Comparison of ENCODE assay signal across 8 cellular contexts in the genomic region with DNA sequence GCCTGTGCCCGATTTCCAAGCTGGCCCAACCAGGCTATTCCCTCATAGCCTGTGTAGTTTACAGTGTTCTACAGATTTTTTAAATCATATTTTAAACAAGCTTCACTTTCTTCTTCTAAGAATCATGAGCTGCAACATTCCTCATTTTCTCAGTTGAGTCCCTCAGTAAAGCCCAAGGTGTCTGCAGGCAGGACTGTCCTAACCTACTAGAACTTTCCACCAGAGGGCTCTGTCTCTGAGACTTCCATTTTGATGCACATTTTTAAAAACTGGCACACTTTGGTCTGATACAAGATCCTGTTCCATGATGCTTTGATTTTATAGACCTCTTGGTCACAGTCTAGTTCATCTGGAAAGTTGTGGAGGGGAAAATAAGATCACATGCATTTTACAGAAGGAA. TPM values are rescaled to one million over a fixed set of nuclear protein-coding genes. Genes with fewer than 3 reads are reported as not detected.
A peak's percentile ranks its signal among the peaks of the same experiment; 100 is the strongest.
DNase-seq lines count a peak whose midpoint lies in the region; ATAC-seq and TF ChIP-seq lines count a peak whose summit lies in the region.

No MANE protein-coding gene starts in this region.

- H3K9me3 Mint-ChIP-seq in activated CD4-positive, alpha-beta T cell treated with anti-CD3 and anti-CD28 coated beads for 36 hours (ENCODE audit: low read depth) = peaks cover 2% of the 10 kb centered on the region
- H3K9me3 Mint-ChIP-seq in neural crest cell = no peaks in the 10 kb centered on the region

- intact Hi-C loops in activated CD4-positive, alpha-beta T cell treated with anti-CD3 and anti-CD28 coated beads for 36 hours (cut with DNase I, micrococcal nuclease) = loop anchor here (1.0 to 5.0 kb wide), 3 partner anchors 33 to 117 kb away; partner anchors contain the start of gene CD84 (in 1 of the 2)
- intact Hi-C loops in left ventricle myocardium superior (cut with micrococcal nuclease) = no loop called here

- peak; percentile 30 for DNase-seq in activated CD4-positive, alpha-beta T cell treated with anti-CD3 and anti-CD28 coated beads for 36 hours
- no peak for DNase-seq in activated CD4-positive, alpha-beta T cell treated with anti-CD3 and anti-CD28 coated beads, Interleukin-2, amount 50 U/mL, for 1 hour
- DNase-seq in NAMALWA (ENCODE audit: low spot score) = peak; percentile 75
- peak; percentile 47 for DNase-seq in central memory CD4-positive, alpha-beta T cell
- DNase-seq in neural crest cell (ENCODE audit: low read depth, low spot score) = no peak
- DNase-seq in OCI-M2 (lab: John Stamatoyannopoulos, UW; ENCODE audit: unreplicated experiment) = no peak
- DNase-seq in left ventricle myocardium superior = no peak
- DNase-seq in NCI-H128 (lab: John Stamatoyannopoulos, UW; ENCODE audit: unreplicated experiment) = no peak

- H3K36me3 Mint-ChIP-seq in activated CD4-positive, alpha-beta T cell treated with anti-CD3 and anti-CD28 coated beads for 36 hours (ENCODE audit: low read depth) = peaks cover 10% of the 10 kb centered on the region
- H3K36me3 Mint-ChIP-seq in neural crest cell (ENCODE audit: low read depth) = no peaks in the 10 kb centered on the region

- peaks cover 49% of the 10 kb centered on the region for H3K4me1 Mint-ChIP-seq in activated CD4-positive, alpha-beta T cell treated with anti-CD3 and anti-CD28 coated beads for 36 hours
- H3K4me1 Mint-ChIP-seq in neural crest cell = no peaks in the 10 kb centered on the region

- no peaks in the 10 kb centered on the region for H3K27me3 Mint-ChIP-seq in activated CD4-positive, alpha-beta T cell treated with anti-CD3 and anti-CD28 coated beads for 36 hours
- H3K27me3 Mint-ChIP-seq in neural crest cell (ENCODE audit: low read depth) = peaks cover 5% of the 10 kb centered on the region

- no peak overlapping the region for H3K4me3 Mint-ChIP-seq in activated CD4-positive, alpha-beta T cell treated with anti-CD3 and anti-CD28 coated beads for 36 hours
- no peak overlapping the region for H3K4me3 Mint-ChIP-seq in neural crest cell

- ATAC-seq in activated CD4-positive, alpha-beta T cell treated with anti-CD3 and anti-CD28 coated beads for 36 hours = peak; percentile 58
- no peak for ATAC-seq in left ventricle myocardium superior

- POLR2A ChIA-PET in activated CD4-positive, alpha-beta T cell treated with anti-CD3 and anti-CD28 coated beads for 36 hours (lab: Charles Lee) = interaction anchor here (0.7 to 1.1 kb wide), 2 partner anchors 44 to 62 kb away, joined by 7 to 10 read pairs; no protein-coding TSS in a partner anchor

- CTCF ChIA-PET in activated CD4-positive, alpha-beta T cell treated with anti-CD3 and anti-CD28 coated beads for 36 hours (lab: Charles Lee) = interaction anchor here (0.7 to 12.6 kb wide), 24 partner anchors 9 to 116 kb away, joined by 3 to 150 read pairs (median 4); no protein-coding TSS in a partner anchor

- peak overlapping the region; percentile 79 for H3K27ac Mint-ChIP-seq in activated CD4-positive, alpha-beta T cell treated with anti-CD3 and anti-CD28 coated beads for 36 hours
- H3K27ac Mint-ChIP-seq in neural crest cell (ENCODE audit: unreplicated experiment) = no peak overlapping the region

- peak; percentile 52 for TF ChIP-seq CTCF in neural crest cell (conservative IDR thresholded peaks at IDR 0.05)

RNA-seq across cellular contexts. Expression of gene SLAMF6, which starts 21.6 kb away (rescaled TPM):
- 10 to 100 TPM; 45.9 to 55.0 TPM for total RNA-seq in activated CD4-positive, alpha-beta T cell treated with anti-CD3 and anti-CD28 coated beads for 36 hours
- total RNA-seq in neural crest cell = not detected in 2 replicates
- total RNA-seq in left ventricle myocardium superior = 0.59 TPM

RNA-seq across cellular contexts. Expression of gene CD84, which starts 34.6 kb away (rescaled TPM):
- total RNA-seq in activated CD4-positive, alpha-beta T cell treated with anti-CD3 and anti-CD28 coated beads for 36 hours = 10 to 100 TPM; 14.8 to 17.8 TPM
- not detected in 2 replicates for total RNA-seq in neural crest cell
- total RNA-seq in left ventricle myocardium superior = 2.8 TPM

Comparison
In these comparisons a context has a peak if more than half of its experiments do, and no peak if none do; other contexts are left out.
1. DNase-seq: peak in activated CD4-positive, alpha-beta T cell treated with anti-CD3 and anti-CD28 coated beads for 36 hours (single experiment), NAMALWA (single experiment) and central memory CD4-positive, alpha-beta T cell (single experiment); none in activated CD4-positive, alpha-beta T cell treated with anti-CD3 and anti-CD28 coated beads, Interleukin-2, amount 50 U/mL, for 1 hour (single experiment), neural crest cell (single experiment), OCI-M2 (single experiment), left ventricle myocardium superior (single experiment) and NCI-H128 (single experiment).
2. RNA of gene SLAMF6, which starts 21.6 kb away (total RNA-seq): 45.9 to 55.0 TPM in activated CD4-positive, alpha-beta T cell treated with anti-CD3 and anti-CD28 coated beads for 36 hours; 0.59 TPM in left ventricle myocardium superior (single experiment) and not detected in neural crest cell; every median in the first group is over 10 times any median in the second.